ENCODE assay signal across 19 cellular contexts in the genomic region with DNA sequence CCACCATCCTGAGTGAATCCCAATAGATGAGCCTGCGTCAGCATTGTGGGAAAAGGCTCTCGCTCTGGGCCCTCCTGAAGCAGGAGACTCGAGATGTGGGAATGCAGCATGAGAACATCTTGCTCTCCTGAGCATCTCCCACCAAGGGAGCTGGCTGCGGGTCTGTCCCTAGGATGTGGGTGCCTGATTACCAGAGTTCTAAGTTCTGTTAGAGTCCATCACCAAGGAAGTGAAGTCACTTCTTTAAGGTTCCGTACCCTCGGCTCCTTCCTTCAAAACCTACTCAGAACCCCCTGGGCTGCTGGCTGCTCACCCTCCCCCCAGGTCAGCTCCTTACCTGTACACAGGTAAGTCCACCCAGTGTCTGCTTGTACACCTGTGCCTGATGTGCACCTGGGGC.
"Had no signal": no experiment of that assay in that cellular context is flagged by ENCODE, and none has a peak within 500 bp of the region (broad histone marks: within the 10 kb centered on the region; RNA-seq: fewer than 3 reads in every experiment).

No MANE protein-coding gene starts in this region.

- H3K9me3 ChIP-seq: right atrium auricular region, tibial nerve, vagina had no signal

- H3K36me3 ChIP-seq: cardiac muscle cell, right atrium auricular region, tibial nerve, vagina had no signal

- H3K27me3 ChIP-seq: cardiac muscle cell, right atrium auricular region, vagina had no signal

- H3K27ac ChIP-seq: cardiac muscle cell, right atrium auricular region, tibial nerve, vagina had no signal

- DNase-seq: activated CD4-positive, CD25-positive, alpha-beta regulatory T cell treated with anti-CD3 and anti-CD28 coated beads, Interleukin-2, amount 50 U/mL, for 72 hours; activated gamma-delta T cell; activated T-cell treated with anti-CD3 and anti-CD28 coated beads, Interleukin-2, amount 50 U/mL, for 72 hours; foreskin fibroblast; hypothalamus; mesenchymal stem cell; nucleus accumbens; stimulated activated CD4-positive, alpha-beta T cell treated with anti-CD3 and anti-CD28 coated beads, Interleukin-15, amount 100 ng/mL, for 24 hours; stimulated activated CD4-positive, alpha-beta T cell treated with anti-CD3 and anti-CD28 coated beads, Interleukin-4, amount 100 ng/mL, for 1 hour; stimulated activated naive CD4-positive, alpha-beta T cell; substantia nigra; T1000 had no signal

- H3K4me1 Mint-ChIP-seq: nephron had no signal

- H3K9me3 Mint-ChIP-seq: activated naive CD4-positive, alpha-beta T cell treated with anti-CD3 and anti-CD28 coated beads, Interleukin-2, amount 50 U/mL, for 72 hours; activated T-cell treated with anti-CD3 and anti-CD28 coated beads, Interleukin-2, amount 50 U/mL, for 72 hours; nephron had no signal

- FAIRE-seq: colon had no signal

- H3K36me3 Mint-ChIP-seq: activated naive CD4-positive, alpha-beta T cell treated with anti-CD3 and anti-CD28 coated beads, Interleukin-2, amount 50 U/mL, for 72 hours had no signal

- H3K4me3 ChIP-seq: cardiac muscle cell, right atrium auricular region, tibial nerve, vagina had no signal

- H3K4me3 Mint-ChIP-seq: activated T-cell treated with anti-CD3 and anti-CD28 coated beads, Interleukin-2, amount 50 U/mL, for 72 hours; nephron had no signal

- H3K4me1 ChIP-seq: right atrium auricular region, tibial nerve, vagina had no signal

- H3K27ac Mint-ChIP-seq: activated naive CD4-positive, alpha-beta T cell treated with anti-CD3 and anti-CD28 coated beads, Interleukin-2, amount 50 U/mL, for 72 hours; activated T-cell treated with anti-CD3 and anti-CD28 coated beads, Interleukin-2, amount 50 U/mL, for 72 hours; nephron had no signal
